15 cellular contexts compared by ENCODE assay signal in genomic region chr2:218383892-218384519, GRCh38. TPM values are rescaled to one million over a fixed set of nuclear protein-coding genes. Genes with fewer than 3 reads are reported as not detected.
A peak's percentile ranks its signal among the peaks of the same experiment; 100 is the strongest.
DNase-seq lines count a peak whose midpoint lies in the region; ATAC-seq and TF ChIP-seq lines count a peak whose summit lies in the region.
"Had no signal": no experiment of that assay in that cellular context is flagged by ENCODE, and none has a peak within 500 bp of the region (broad histone marks: within the 10 kb centered on the region; RNA-seq: fewer than 3 reads in every experiment).

No MANE protein-coding gene starts in this region.

- intact Hi-C loops in heart right ventricle (cut with DNase I), result no loop called here

- TF ChIP-seq CTCF in DND-41 (IDR thresholded peaks at IDR 0.05; ENCODE audit: borderline replicate concordance, extremely low read depth, low read length, poor library complexity, severe bottlenecking) (no peak), epithelial cell of esophagus (IDR thresholded peaks at IDR 0.05; ENCODE audit: insufficient read depth, low read depth, low read length, missing control alignments) (no peak), osteoblast (IDR thresholded peaks at IDR 0.05; ENCODE audit: extremely low read depth, low read depth, low read length) (no peak), GM10248 (IDR thresholded peaks at IDR 0.05; ENCODE audit: control extremely low read depth, extremely low read depth, low read depth, missing control alignments) (no peak), heart right ventricle (IDR thresholded peaks at IDR 0.05) (no peak)

- H3K79me2 ChIP-seq in DND-41 (ENCODE audit: insufficient read depth, low read length) (no peaks in the 10 kb centered on the region), Karpas-422 (ENCODE audit: low read length) (no peaks in the 10 kb centered on the region), osteoblast (ENCODE audit: insufficient read depth, low read length) (no peaks in the 10 kb centered on the region)

- DNase-seq in DND-41 (peak; percentile 39), Karpas-422 (peak; percentile 62), epithelial cell of esophagus (ENCODE audit: low read depth) (peak; percentile 77), osteoblast (ENCODE audit: insufficient read length, low spot score, missing footprints) (peak; percentile 84), GM10248 (ENCODE audit: extremely low spot score) (no peak), heart right ventricle (no peak)
- DNase-seq: activated CD8-positive, alpha-beta T cell treated with anti-CD3 and anti-CD28 coated beads, Interleukin-2, amount 10 ng/mL, durations not matched to agents 7 days and 5 days; HFFc6; midbrain had no signal

- H3K4me1 ChIP-seq in DND-41 (ENCODE audit: insufficient read depth, low read length) (no peaks in the 10 kb centered on the region), Karpas-422 (ENCODE audit: low read length) (peaks cover 28% of the 10 kb centered on the region), osteoblast (ENCODE audit: insufficient read depth, low read length) (no peaks in the 10 kb centered on the region), heart right ventricle (peaks cover 0 to 41% (median 7%) of the 10 kb centered on the region in 9 donors)

- no peak overlapping the region for H3K4me3 ChIP-seq in DND-41 (ENCODE audit: low read depth in 1 of 2, low read length in 2 of 2)
- no peak overlapping the region for H3K4me3 ChIP-seq in Karpas-422 (ENCODE audit: low read length)
- no peak overlapping the region for H3K4me3 ChIP-seq in epithelial cell of esophagus (ENCODE audit: low read length)
- H3K4me3 ChIP-seq in osteoblast (ENCODE audit: insufficient read depth, low read length), result no peak overlapping the region
- H3K4me3 ChIP-seq in heart right ventricle, result peak overlapping the region in 1 of 10 donors; percentile 53
- H3K4me3 ChIP-seq: ovary had no signal

- H3K27me3 ChIP-seq in DND-41 (ENCODE audit: insufficient read depth, low read length, poor library complexity) (no peaks in the 10 kb centered on the region), Karpas-422 (ENCODE audit: low read length) (no peaks in the 10 kb centered on the region), osteoblast (ENCODE audit: insufficient read depth, low read length) (peaks cover 10% of the 10 kb centered on the region), heart right ventricle (no peaks in the 10 kb centered on the region)
- H3K27me3 ChIP-seq: ovary had no signal

- H3K9me2 ChIP-seq in Karpas-422 (replicated peaks; ENCODE audit: insufficient read depth, low read length), result no peaks in the 10 kb centered on the region

- CTCF ChIA-PET in GM10248 (lab: Yijun Ruan, JAX), result interaction anchor here (1.0 to 2.8 kb wide), 7 partner anchors 10 to 82 kb away, joined by 3 to 8 read pairs (median 6); partner anchors contain the start of gene CATIP

- H3K27ac ChIP-seq in DND-41 (ENCODE audit: low read length) (no peak overlapping the region), Karpas-422 (ENCODE audit: low read length) (no peak overlapping the region), osteoblast (ENCODE audit: low read depth, low read length) (no peak overlapping the region), heart right ventricle (peak overlapping the region in 1 of 10 donors; percentile 94)
- H3K27ac ChIP-seq: ovary had no signal

- 85 to 87% methylated on average over 10 of the region's 10 CpGs for WGBS in heart right ventricle, 2 donors

- H2AFZ ChIP-seq in DND-41 (ENCODE audit: low read depth, low read length), result no peak overlapping the region
- no peak overlapping the region for H2AFZ ChIP-seq in Karpas-422 (ENCODE audit: low read length)
- H2AFZ ChIP-seq in osteoblast (ENCODE audit: low read length), result no peak overlapping the region

- H3K9ac ChIP-seq in DND-41 (ENCODE audit: low read depth, low read length), result no peak overlapping the region
- H3K9ac ChIP-seq in Karpas-422 (ENCODE audit: low read length), result no peak overlapping the region; the same call in 1 of the 2 replicates

- H3K4me2 ChIP-seq in DND-41 (ENCODE audit: insufficient read depth, low read length), result no peak overlapping the region
- peak overlapping the region; percentile 6 for H3K4me2 ChIP-seq in Karpas-422 (ENCODE audit: low read depth, low read length, poor library complexity, severe bottlenecking)
- H3K4me2 ChIP-seq in osteoblast (ENCODE audit: insufficient read depth, low read length), result no peak overlapping the region

- H4K20me1 ChIP-seq in DND-41 (ENCODE audit: insufficient read depth, low read length) (no peaks in the 10 kb centered on the region), Karpas-422 (ENCODE audit: insufficient read depth, low read depth, low read length) (no peaks in the 10 kb centered on the region), osteoblast (ENCODE audit: insufficient read depth, low read length) (no peaks in the 10 kb centered on the region)

- no peaks in the 10 kb centered on the region for H3K9me3 ChIP-seq in DND-41 (ENCODE audit: insufficient read depth, low read length, severe bottlenecking)
- H3K9me3 ChIP-seq in Karpas-422 (ENCODE audit: low read length), result no peaks in the 10 kb centered on the region
- no peaks in the 10 kb centered on the region for H3K9me3 ChIP-seq in osteoblast (ENCODE audit: low read depth, low read length)
- no peaks in the 10 kb centered on the region for H3K9me3 ChIP-seq in heart right ventricle
- H3K9me3 ChIP-seq: ovary had no signal

- peak; percentile 73 for ATAC-seq in DND-41 (ENCODE audit: insufficient read depth, low read depth)
- ATAC-seq in GM18907 (IDR thresholded peaks at IDR 0.05; ENCODE audit: unreplicated experiment), result no peak
- ATAC-seq in HG02852 (IDR thresholded peaks at IDR 0.05; ENCODE audit: unreplicated experiment), result no peak
- ATAC-seq in heart right ventricle, result no peak
- ATAC-seq: activated CD8-positive, alpha-beta T cell treated with anti-CD3 and anti-CD28 coated beads, Interleukin-2, amount 10 ng/mL, durations not matched to agents 7 days and 5 days had no signal

- POLR2A ChIA-PET in GM10248 (lab: Yijun Ruan, JAX), result no interaction called here

- no peaks in the 10 kb centered on the region for H3K36me3 ChIP-seq in DND-41 (ENCODE audit: insufficient read depth, low read length)
- no peaks in the 10 kb centered on the region for H3K36me3 ChIP-seq in Karpas-422 (ENCODE audit: insufficient read depth, low read length)
- H3K36me3 ChIP-seq in osteoblast (ENCODE audit: insufficient read depth, low read length), result no peaks in the 10 kb centered on the region
- peaks cover 0 to 23% (median 0%) of the 10 kb centered on the region in 9 donors for H3K36me3 ChIP-seq in heart right ventricle
- H3K36me3 ChIP-seq: ovary had no signal

RNA-seq across cellular contexts. Expression of gene SLC11A1, which starts 1.9 kb away (rescaled TPM):
- 1.9 TPM in 1 of 2 replicates, not detected in the other for total RNA-seq in Karpas-422 (2014; rRNA removed; shearing (Covaris generic); ENCODE audit: low replicate concordance)
- total RNA-seq in osteoblast (0.29 and 0.36 TPM in 2 replicates), heart right ventricle (1 to 10 TPM in 9 of 10 donors, under 1 TPM in 1; 0.64 to 9.1 (median 4.0) TPM)
- 1 to 10 TPM; 4.5 to 8.0 TPM for polyA plus RNA-seq in heart right ventricle
- total RNA-seq: astrocyte had no signal

RNA-seq across cellular contexts. Expression of gene CTDSP1, which starts 15.7 kb away (rescaled TPM):
- 46.3 and 72.6 TPM in 2 replicates for total RNA-seq in Karpas-422 (2014; rRNA removed; shearing (Covaris generic); ENCODE audit: low replicate concordance)
- total RNA-seq in osteoblast (53.3 and 71.7 TPM in 2 replicates), heart right ventricle (100 to 1,000 TPM in 2 of 10 donors, 10 to 100 TPM in 8; 77.9 to 118 (median 89.5) TPM)
- polyA plus RNA-seq in heart right ventricle, result 10 to 100 TPM; 84.2 to 95.0 TPM

RNA-seq across cellular contexts. Expression of gene CATIP, which starts 27.3 kb away (rescaled TPM):
- total RNA-seq in Karpas-422 (2014; rRNA removed; shearing (Covaris generic); ENCODE audit: low replicate concordance), result not detected in 2 replicates
- not detected in 2 replicates for total RNA-seq in osteoblast
- not detected for total RNA-seq in heart right ventricle
- under 1 TPM in 1 of 2 donors, not detected in 1; 0.04 TPM for polyA plus RNA-seq in heart right ventricle
- total RNA-seq: activated CD8-positive, alpha-beta T cell treated with anti-CD3 and anti-CD28 coated beads, Interleukin-2, amount 10 ng/mL, durations not matched to agents 7 days and 5 days; activated T-helper 2 cell treated with anti-CD3 and anti-CD28 coated beads, Interferon-gamma antibody, Interleukin-2, Interleukin-4, amounts not matched to agents 10 μg/mL and 5 μg/mL and 100 μg/mL, durations not matched to agents 14 hours and 24 hours and 36 hours; HFFc6 had no signal
- polyA plus RNA-seq: BJ had no signal

RNA-seq across cellular contexts. Expression of gene VIL1, which starts 34.9 kb away (rescaled TPM):
- not detected in 2 replicates for total RNA-seq in Karpas-422 (2014; rRNA removed; shearing (Covaris generic); ENCODE audit: low replicate concordance)
- under 0.01 TPM in 1 of 2 replicates, not detected in the other for total RNA-seq in osteoblast
- not detected for total RNA-seq in heart right ventricle
- polyA plus RNA-seq in heart right ventricle, result under 1 TPM in 1 of 2 donors, not detected in 1; 0.06 TPM
- total RNA-seq: activated CD8-positive, alpha-beta T cell treated with anti-CD3 and anti-CD28 coated beads, Interleukin-2, amount 10 ng/mL, durations not matched to agents 7 days and 5 days; activated T-helper 2 cell treated with anti-CD3 and anti-CD28 coated beads, Interferon-gamma antibody, Interleukin-2, Interleukin-4, amounts not matched to agents 10 μg/mL and 5 μg/mL and 100 μg/mL, durations not matched to agents 14 hours and 24 hours and 36 hours; astrocyte; HFFc6 had no signal
- polyA plus RNA-seq: BJ had no signal

Comparison
In these comparisons a context has a peak if more than half of its experiments do, and no peak if none do; other contexts are left out.
1. DNase-seq: peak in DND-41 (single experiment), Karpas-422 (single experiment), epithelial cell of esophagus (single experiment) and osteoblast (single experiment); none in GM10248 (single experiment) and heart right ventricle (0 of 2).